31 cellular contexts compared by ENCODE assay signal in the genomic region with DNA sequence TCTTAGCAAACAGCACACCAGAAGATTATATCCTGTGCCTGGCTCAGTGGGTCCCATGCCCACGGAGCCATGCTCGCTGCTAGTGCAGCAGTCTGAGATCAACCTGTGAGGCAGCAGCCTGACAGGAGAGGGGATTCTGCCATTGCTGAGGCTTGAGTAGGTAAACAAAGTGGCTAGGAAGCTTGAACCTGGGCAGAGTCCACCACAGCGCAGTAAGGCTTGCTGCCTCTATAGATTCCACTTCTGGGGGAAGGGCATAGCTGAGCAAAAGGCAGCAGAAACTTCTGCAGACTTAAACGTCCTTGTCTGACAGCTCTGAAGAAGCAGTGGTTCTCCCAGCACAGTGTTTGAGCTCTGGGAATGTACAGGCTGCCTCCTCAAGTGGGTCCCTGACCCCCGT.
"Had no signal": no experiment of that assay in that cellular context is flagged by ENCODE, and none has a peak within 500 bp of the region (broad histone marks: within the 10 kb centered on the region; RNA-seq: fewer than 3 reads in every experiment).

No MANE protein-coding gene starts in this region.

- H3K4me3 ChIP-seq: neural progenitor cell, pancreas, psoas muscle, skin epidermis, smooth muscle cell, spleen, suprapubic skin, testis, tibial artery, transverse colon, upper lobe of right lung, uterus had no signal

- H3K36me3 ChIP-seq: neural progenitor cell, neutrophil, pancreas, spleen, suprapubic skin, tibial artery, transverse colon, upper lobe of right lung, uterus had no signal

- H3K4me1 Mint-ChIP-seq: naive thymus-derived CD4-positive, alpha-beta T cell; natural killer cell; nephron; neural progenitor cell; stimulated activated memory B cell treated with anti-CD40 and anti-IgM and Interleukin-4, amounts not matched to agents 10 μg/mL and 1 μg/mL and 100 μg/mL, for 72 hours; stimulated activated naive CD8-positive, alpha-beta T cell treated with anti-CD3 and anti-CD28 coated beads, Interleukin-15, amount 100 ng/mL, for 72 hours had no signal

- H3K9me3 ChIP-seq: neutrophil, pancreas, psoas muscle, suprapubic skin, testis, transverse colon, upper lobe of right lung, uterus had no signal

- H2AFZ ChIP-seq: neural progenitor cell had no signal

- DNase-seq: naive thymus-derived CD4-positive, alpha-beta T cell; natural killer cell; nucleus accumbens; pancreas; psoas muscle; right cardiac atrium; spleen; stimulated activated CD4-positive, alpha-beta T cell treated with anti-CD3 and anti-CD28 coated beads, Interleukin-12 subunit alpha, Interleukin-12 subunit beta, amount 100 ng/mL, for 4 hours; stimulated activated CD4-positive, alpha-beta T cell treated with anti-CD3 and anti-CD28 coated beads, Interleukin-1b, Interleukin-23, amount 100 ng/mL, for 48 hours; stimulated activated CD4-positive, alpha-beta T cell treated with anti-CD3 and anti-CD28 coated beads, Interleukin-4, amount 100 ng/mL, for 1 hour; stimulated activated CD4-positive, alpha-beta T cell treated with anti-CD3 and anti-CD28 coated beads, Interleukin-4, amount 100 ng/mL, for 4 hours; stimulated activated CD8-positive, alpha-beta memory T cell treated with anti-CD3 and anti-CD28 coated beads, Interleukin-4, amount 100 ng/mL, for 48 hours; stimulated activated naive CD4-positive, alpha-beta T cell; stimulated activated naive CD8-positive, alpha-beta T cell treated with anti-CD3 and anti-CD28 coated beads, Interleukin-15, amount 100 ng/mL, for 72 hours; stimulated activated naive CD8-positive, alpha-beta T cell treated with anti-CD3 and anti-CD28 coated beads, Interleukin-15, Interleukin-2, amounts not matched to agents 100 U/mL and 50 U/mL, for 24 hours; substantia nigra; testis; tibial artery; transverse colon; upper lobe of right lung; uterus had no signal

- H3K4me2 ChIP-seq: neural progenitor cell, smooth muscle cell had no signal

- H3K27ac Mint-ChIP-seq: naive thymus-derived CD4-positive, alpha-beta T cell; natural killer cell; nephron; neural progenitor cell; progenitor cell of endocrine pancreas; stimulated activated memory B cell treated with anti-CD40 and anti-IgM and Interleukin-4, amounts not matched to agents 10 μg/mL and 1 μg/mL and 100 μg/mL, for 72 hours; type B pancreatic cell had no signal

- H3K27me3 ChIP-seq: neural progenitor cell, neutrophil, pancreas, spleen, suprapubic skin, testis, tibial artery, transverse colon, upper lobe of right lung, uterus had no signal

- H3K4me1 ChIP-seq: pancreas, psoas muscle, spleen, suprapubic skin, testis, tibial artery, transverse colon, upper lobe of right lung, uterus had no signal

- H3K9ac ChIP-seq: neural progenitor cell had no signal

- H3K36me3 Mint-ChIP-seq: naive thymus-derived CD4-positive, alpha-beta T cell; natural killer cell; stimulated activated memory B cell treated with anti-CD40 and anti-IgM and Interleukin-4, amounts not matched to agents 10 μg/mL and 1 μg/mL and 100 μg/mL, for 72 hours had no signal

- H3K4me3 Mint-ChIP-seq: naive thymus-derived CD4-positive, alpha-beta T cell; natural killer cell; nephron; neural progenitor cell; stimulated activated memory B cell treated with anti-CD40 and anti-IgM and Interleukin-4, amounts not matched to agents 10 μg/mL and 1 μg/mL and 100 μg/mL, for 72 hours; stimulated activated naive CD8-positive, alpha-beta T cell treated with anti-CD3 and anti-CD28 coated beads, Interleukin-15, amount 100 ng/mL, for 72 hours; type B pancreatic cell had no signal

- H3K27ac ChIP-seq: neural progenitor cell, neutrophil, pancreas, psoas muscle, skin epidermis, spleen, suprapubic skin, testis, tibial artery, transverse colon, upper lobe of right lung, uterus had no signal

- ATAC-seq: naive thymus-derived CD4-positive, alpha-beta T cell; natural killer cell; pancreas; psoas muscle; right cardiac atrium; sciatic nerve; stimulated activated memory B cell treated with anti-CD40 and anti-IgM and Interleukin-4, amounts not matched to agents 10 μg/mL and 1 μg/mL and 100 μg/mL, for 72 hours; stimulated activated naive CD8-positive, alpha-beta T cell treated with anti-CD3 and anti-CD28 coated beads, Interleukin-15, amount 100 ng/mL, for 72 hours; stimulated activated naive CD8-positive, alpha-beta T cell treated with anti-CD3 and anti-CD28 coated beads, Interleukin-15, Interleukin-2, amounts not matched to agents 100 U/mL and 50 U/mL, for 24 hours; upper lobe of right lung had no signal

- H3K27me3 Mint-ChIP-seq: progenitor cell of endocrine pancreas; stimulated activated memory B cell treated with anti-CD40 and anti-IgM and Interleukin-4, amounts not matched to agents 10 μg/mL and 1 μg/mL and 100 μg/mL, for 72 hours; stimulated activated naive CD8-positive, alpha-beta T cell treated with anti-CD3 and anti-CD28 coated beads, Interleukin-15, amount 100 ng/mL, for 72 hours; type B pancreatic cell had no signal
